In genomic region chr16:1278456-1278855, GRCh38 we compare ENCODE assay signal across 1 cellular context.
TF ChIP-seq lines count a peak whose summit lies in the region.

No MANE protein-coding gene starts in this region.

TF ChIP-seq in IMR-90, 13 proteins besides CTCF, POLR2A, EP300 and RAD21:
- TF ChIP-seq RCOR1 (IDR thresholded peaks at IDR 0.05; ENCODE audit: insufficient replicate concordance, low read length) (no peak), SMC3 (IDR thresholded peaks at IDR 0.05; ENCODE audit: low read depth, low read length) (no peak), USF2 (IDR thresholded peaks at IDR 0.05; ENCODE audit: low read depth, low read length) (no peak), FOS (IDR thresholded peaks at IDR 0.05; ENCODE audit: low read depth, low read length) (no peak), MXI1 (IDR thresholded peaks at IDR 0.05; ENCODE audit: borderline replicate concordance, low read depth, low read length) (no peak), RFX5 (IDR thresholded peaks at IDR 0.05; ENCODE audit: low read depth, low read length) (no peak), NFE2L2 (IDR thresholded peaks at IDR 0.05; ENCODE audit: low read depth, low read length) (no peak)
